ENCODE assay signal across 36 cellular contexts in the genomic region with DNA sequence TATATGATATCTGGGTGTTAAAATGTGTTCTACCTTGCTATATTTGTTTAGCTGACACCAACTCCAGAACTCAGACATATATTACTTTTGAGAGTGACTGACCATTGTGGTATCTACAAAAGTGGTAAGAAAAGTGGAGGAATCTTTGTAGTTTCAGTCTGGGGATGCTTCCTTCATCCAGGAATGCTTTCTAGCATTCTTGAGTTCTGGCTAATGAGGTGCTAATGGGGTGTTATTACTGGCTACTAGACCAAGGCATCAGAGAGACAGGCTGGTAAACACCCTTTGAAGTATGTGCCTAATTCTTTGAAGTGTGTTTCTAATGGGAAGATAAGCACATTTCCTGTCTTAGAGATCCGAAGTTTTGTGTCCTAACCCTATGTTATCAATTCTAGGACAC.
DNase-seq lines count a peak whose midpoint lies in the region; ATAC-seq and TF ChIP-seq lines count a peak whose summit lies in the region.
"Had no signal": no experiment of that assay in that cellular context is flagged by ENCODE, and none has a peak within 500 bp of the region (broad histone marks: within the 10 kb centered on the region; RNA-seq: fewer than 3 reads in every experiment).

No MANE protein-coding gene starts in this region.

- H3K27me3 Mint-ChIP-seq in endodermal cell (ENCODE audit: insufficient read depth): peaks cover 12% of the 10 kb centered on the region
- H3K27me3 Mint-ChIP-seq in activated T-cell treated with anti-CD3 and anti-CD28 coated beads, Interleukin-2, amount 50 U/mL, for 4 hours (ENCODE audit: low read depth): peaks cover 5% of the 10 kb centered on the region

- 13% methylated on average over 1 of the region's 1 CpG; no CpG with 5 or more reads in 1 of the 2 experiments for WGBS in endodermal cell (ENCODE audit: insufficient coverage in 1 of 2, insufficient read length in 1 of 2), 2 experiments
- 0% methylated on average over 1 of the region's 1 CpG for WGBS in mesenchymal stem cell

- peak overlapping the region; percentile 39 for H2AK5ac ChIP-seq in mesenchymal stem cell (ENCODE audit: low read length, severe bottlenecking)

- H3K36me3 Mint-ChIP-seq in endodermal cell (ENCODE audit: low read depth): peaks cover 19% of the 10 kb centered on the region
- no peaks in the 10 kb centered on the region for H3K36me3 Mint-ChIP-seq in activated T-cell treated with anti-CD3 and anti-CD28 coated beads, Interleukin-2, amount 50 U/mL, for 4 hours (ENCODE audit: insufficient read depth)

- H4K8ac ChIP-seq in mesenchymal stem cell (ENCODE audit: low read length): no peak overlapping the region

- H3K27ac ChIP-seq in endodermal cell (ENCODE audit: low read depth, low read length) (no peak overlapping the region), mesenchymal stem cell (ENCODE audit: low read length, poor library complexity, severe bottlenecking) (peak overlapping the region; percentile 82)
- H3K27ac ChIP-seq: cardiac muscle cell, pancreas, suprapubic skin, upper lobe of right lung, WERI-Rb-1 had no signal

- peaks cover 40% of the 10 kb centered on the region for H3K9me3 Mint-ChIP-seq in endodermal cell
- peaks cover 6% of the 10 kb centered on the region for H3K9me3 Mint-ChIP-seq in activated T-cell treated with anti-CD3 and anti-CD28 coated beads, Interleukin-2, amount 50 U/mL, for 4 hours
- H3K9me3 Mint-ChIP-seq: T-helper 2 cell treated with Interferon-gamma antibody and Interleukin-4, amounts not matched to agents 5 μg/mL and 100 μg/mL, for 36 hours had no signal

- no peak overlapping the region for H2AFZ ChIP-seq in mesenchymal stem cell (ENCODE audit: low read depth, low read length)

- ATAC-seq in activated T-cell treated with anti-CD3 and anti-CD28 coated beads, Interleukin-2, amount 50 U/mL, for 4 hours: no peak
- ATAC-seq: activated naive CD4-positive, alpha-beta T cell treated with anti-CD3 and anti-CD28 coated beads, Interleukin-2, amount 50 U/mL, for 72 hours; HCT116; left colon; pancreas; upper lobe of right lung had no signal

- peaks cover 11% of the 10 kb centered on the region for H3K4me1 Mint-ChIP-seq in endodermal cell
- H3K4me1 Mint-ChIP-seq in activated T-cell treated with anti-CD3 and anti-CD28 coated beads, Interleukin-2, amount 50 U/mL, for 4 hours (ENCODE audit: low read depth): no peaks in the 10 kb centered on the region
- H3K4me1 Mint-ChIP-seq: CD8-positive, alpha-beta memory T cell; neural crest cell had no signal

- H3K27me3 ChIP-seq in endodermal cell (ENCODE audit: control insufficient read depth, insufficient read depth, low read length, poor library complexity, severe bottlenecking) (no peaks in the 10 kb centered on the region), mesenchymal stem cell (ENCODE audit: control insufficient read depth in 1 of 2, insufficient read depth in 1 of 2, low read length in 2 of 2) (no peaks in the 10 kb centered on the region)
- H3K27me3 ChIP-seq: cardiac muscle cell, pancreas, suprapubic skin, upper lobe of right lung had no signal

- H3K4me3 Mint-ChIP-seq in endodermal cell: no peak overlapping the region
- H3K4me3 Mint-ChIP-seq in activated T-cell treated with anti-CD3 and anti-CD28 coated beads, Interleukin-2, amount 50 U/mL, for 4 hours: no peak overlapping the region
- H3K4me3 Mint-ChIP-seq: CD8-positive, alpha-beta memory T cell; neural crest cell; T-helper 2 cell treated with Interferon-gamma antibody and Interleukin-4, amounts not matched to agents 5 μg/mL and 100 μg/mL, for 36 hours had no signal

- no peak for TF ChIP-seq CTCF in endodermal cell (conservative IDR thresholded peaks at IDR 0.05)

- H3K4ac ChIP-seq in mesenchymal stem cell (ENCODE audit: low read depth in 1 of 2, low read length in 2 of 2): no peak overlapping the region

- H3K14ac ChIP-seq in mesenchymal stem cell (ENCODE audit: low read length in 2 of 2): no peak overlapping the region

- no peaks in the 10 kb centered on the region for H3K36me3 ChIP-seq in endodermal cell (ENCODE audit: control insufficient read depth, insufficient read depth, low read length)
- no peaks in the 10 kb centered on the region for H3K36me3 ChIP-seq in mesenchymal stem cell (ENCODE audit: control insufficient read depth in 1 of 2, insufficient read depth in 2 of 2, low read depth in 1 of 2, low read length in 2 of 2)
- H3K36me3 ChIP-seq: cardiac muscle cell, pancreas, suprapubic skin, upper lobe of right lung, WERI-Rb-1 had no signal

- DNase-seq in AG08396 (ENCODE audit: low spot score) (peak; percentile 28), LHCN-M2 (ENCODE audit: low read depth) (peak; percentile 9), endodermal cell (peak; percentile 73), mesenchymal stem cell (no peak), CD1c-positive myeloid dendritic cell (ENCODE audit: extremely low spot score) (no peak), NCI-H2029 (lab: John Stamatoyannopoulos, UW) (no peak), UCSD-AML1 (lab: John Stamatoyannopoulos, UW; ENCODE audit: unreplicated experiment) (no peak)
- DNase-seq in activated T-cell treated with anti-CD3 and anti-CD28 coated beads, Interleukin-2, amount 50 U/mL, for 4 hours: no peak
- DNase-seq: 8988T; activated CD4-positive, alpha-beta T cell treated with anti-CD3 and anti-CD28 coated beads for 4 hours; activated T-cell treated with anti-CD3 and anti-CD28 coated beads for 4 hours; AML-193; anterior cingulate cortex; CD8-positive, alpha-beta memory T cell; cortex of kidney; DMS 273 treated with DMSO at 0.1 percent for 48 hours; effector memory CD4-positive, alpha-beta T cell; left colon; mammary epithelial cell; NCI-H1092 treated with DMSO at 0.1 percent for 48 hours; NCI-H187; NCI-H2171; NCI-H510A; pancreas; retina; SIG-M5; small intestine; stimulated activated naive CD4-positive, alpha-beta T cell treated with Interleukin-2 at 50 U/mL for 16 hours; upper lobe of right lung; WERI-Rb-1 had no signal

- H3K9me3 ChIP-seq in endodermal cell (ENCODE audit: control insufficient read depth, low read length) (peaks cover 43% of the 10 kb centered on the region), mesenchymal stem cell (ENCODE audit: control insufficient read depth, low read length) (no peaks in the 10 kb centered on the region)
- H3K9me3 ChIP-seq: pancreas, suprapubic skin, upper lobe of right lung had no signal

- H3K27ac Mint-ChIP-seq in endodermal cell: no peak overlapping the region
- H3K27ac Mint-ChIP-seq: CD8-positive, alpha-beta memory T cell; T-helper 2 cell treated with Interferon-gamma antibody and Interleukin-4, amounts not matched to agents 5 μg/mL and 100 μg/mL, for 36 hours had no signal

- H2BK12ac ChIP-seq in mesenchymal stem cell (ENCODE audit: low read length in 2 of 2): no peak overlapping the region

- no peaks in the 10 kb centered on the region for H3K4me1 ChIP-seq in endodermal cell (ENCODE audit: control insufficient read depth, insufficient read depth, low read length)
- H3K4me1 ChIP-seq in mesenchymal stem cell (ENCODE audit: control insufficient read depth, insufficient read depth, low read depth, low read length): no peaks in the 10 kb centered on the region
- H3K4me1 ChIP-seq: pancreas, suprapubic skin, upper lobe of right lung had no signal

- no peaks in the 10 kb centered on the region for H3K79me1 ChIP-seq in mesenchymal stem cell (replicated peaks; ENCODE audit: low read length, poor library complexity, severe bottlenecking)

- H3K4me2 ChIP-seq in mesenchymal stem cell (ENCODE audit: low read length, poor library complexity, severe bottlenecking): no peak overlapping the region

- H2BK5ac ChIP-seq in mesenchymal stem cell (ENCODE audit: low read depth, low read length, poor library complexity, severe bottlenecking): peak overlapping the region; percentile 24

- no peak overlapping the region for H2BK15ac ChIP-seq in mesenchymal stem cell (ENCODE audit: low read depth, poor library complexity, severe bottlenecking)

- H2BK120ac ChIP-seq in mesenchymal stem cell (ENCODE audit: low read depth, low read length): no peak overlapping the region

- H3K23ac ChIP-seq in mesenchymal stem cell (ENCODE audit: low read length in 2 of 2): no peak overlapping the region

- H3K9ac ChIP-seq in endodermal cell (ENCODE audit: extremely low read depth, low read length, poor library complexity, severe bottlenecking) (no peak overlapping the region), mesenchymal stem cell (ENCODE audit: low read length) (no peak overlapping the region)

- no peak overlapping the region for H3K18ac ChIP-seq in mesenchymal stem cell (ENCODE audit: low read depth in 1 of 2, low read length in 2 of 2)

- H3K4me3 ChIP-seq in endodermal cell (ENCODE audit: low read length) (no peak overlapping the region), mesenchymal stem cell (ENCODE audit: insufficient read depth in 1 of 2, low read depth in 1 of 2, low read length in 2 of 2) (no peak overlapping the region)
- H3K4me3 ChIP-seq: cardiac muscle cell, pancreas, suprapubic skin, upper lobe of right lung had no signal

- H4K91ac ChIP-seq in mesenchymal stem cell (ENCODE audit: low read length): no peak overlapping the region

Comparison
In these comparisons a context has a peak if more than half of its experiments do, and no peak if none do; other contexts are left out.
1. DNase-seq: peak in AG08396 (single experiment), LHCN-M2 (single experiment) and endodermal cell (single experiment); none in mesenchymal stem cell (single experiment), CD1c-positive myeloid dendritic cell (single experiment), NCI-H2029 (single experiment), UCSD-AML1 (single experiment) and activated T-cell treated with anti-CD3 and anti-CD28 coated beads, Interleukin-2, amount 50 U/mL, for 4 hours (single experiment).